ENCODE assay signal across 2 cellular contexts in genomic region chr11:9571071-9571765, GRCh38.
TF ChIP-seq lines count a peak whose summit lies in the region.

No MANE protein-coding gene starts in this region.

TF ChIP-seq in IMR-90, 13 proteins besides CTCF, POLR2A, EP300 and RAD21:
- TF ChIP-seq FOS (IDR thresholded peaks at IDR 0.05; ENCODE audit: low read depth, low read length) (no peak), SMC3 (IDR thresholded peaks at IDR 0.05; ENCODE audit: low read depth, low read length) (no peak), MAFK (IDR thresholded peaks at IDR 0.05; ENCODE audit: low read depth, low read length) (no peak), BHLHE40 (IDR thresholded peaks at IDR 0.05; ENCODE audit: low read depth, low read length) (no peak), NFE2L2 (IDR thresholded peaks at IDR 0.05; ENCODE audit: low read depth, low read length) (no peak), CEBPB (IDR thresholded peaks at IDR 0.05; ENCODE audit: low read depth, low read length) (no peak)
- TF ChIP-seq, protein P1, sequence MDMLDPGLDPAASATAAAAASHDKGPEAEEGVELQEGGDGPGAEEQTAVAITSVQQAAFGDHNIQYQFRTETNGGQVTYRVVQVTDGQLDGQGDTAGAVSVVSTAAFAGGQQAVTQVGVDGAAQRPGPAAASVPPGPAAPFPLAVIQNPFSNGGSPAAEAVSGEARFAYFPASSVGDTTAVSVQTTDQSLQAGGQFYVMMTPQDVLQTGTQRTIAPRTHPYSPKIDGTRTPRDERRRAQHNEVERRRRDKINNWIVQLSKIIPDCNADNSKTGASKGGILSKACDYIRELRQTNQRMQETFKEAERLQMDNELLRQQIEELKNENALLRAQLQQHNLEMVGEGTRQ (IDR thresholded peaks at IDR 0.05; ENCODE audit: low read depth, low read length), result no peak
- TF ChIP-seq, protein P2, sequence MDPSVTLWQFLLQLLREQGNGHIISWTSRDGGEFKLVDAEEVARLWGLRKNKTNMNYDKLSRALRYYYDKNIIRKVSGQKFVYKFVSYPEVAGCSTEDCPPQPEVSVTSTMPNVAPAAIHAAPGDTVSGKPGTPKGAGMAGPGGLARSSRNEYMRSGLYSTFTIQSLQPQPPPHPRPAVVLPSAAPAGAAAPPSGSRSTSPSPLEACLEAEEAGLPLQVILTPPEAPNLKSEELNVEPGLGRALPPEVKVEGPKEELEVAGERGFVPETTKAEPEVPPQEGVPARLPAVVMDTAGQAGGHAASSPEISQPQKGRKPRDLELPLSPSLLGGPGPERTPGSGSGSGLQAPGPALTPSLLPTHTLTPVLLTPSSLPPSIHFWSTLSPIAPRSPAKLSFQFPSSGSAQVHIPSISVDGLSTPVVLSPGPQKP (IDR thresholded peaks at IDR 0.05; ENCODE audit: borderline replicate concordance, low read depth, low read length), result no peak

TF ChIP-seq in K562, 482 proteins besides CTCF, POLR2A, EP300 and RAD21:
- TF ChIP-seq, protein P2 (CRISPR knock-in tag; IDR thresholded peaks at IDR 0.05), result no peak
- TF ChIP-seq KLF10 (CRISPR knock-in tag; IDR thresholded peaks at IDR 0.05) (no peak), MGA (IDR thresholded peaks at IDR 0.05) (0 out of 2 replicates have a peak, but pooled peaks have one; percentile 12), HNRNPH1 (optimal IDR thresholded peaks at IDR 0.05; ENCODE audit: low read depth, low read length) (no peak), MTA3 (IDR thresholded peaks at IDR 0.05; ENCODE audit: borderline replicate concordance) (no peak)
TF ChIP-seq in K562: peak in this region for 1.
